19 cellular contexts compared by ENCODE assay signal in genomic region chr2:71664161-71664560, GRCh38.
"Had no signal": no experiment of that assay in that cellular context is flagged by ENCODE, and none has a peak within 500 bp of the region (broad histone marks: within the 10 kb centered on the region; RNA-seq: fewer than 3 reads in every experiment).

No MANE protein-coding gene starts in this region.

- H3K4me1 ChIP-seq: foreskin keratinocyte, neural progenitor cell, thyroid gland, upper lobe of right lung, vagina had no signal

- H3K9me3 ChIP-seq: mucosa of descending colon, psoas muscle, right lobe of liver, thyroid gland, upper lobe of right lung, vagina had no signal

- H3K27ac ChIP-seq: foreskin keratinocyte, hepatocyte, neural progenitor cell, right lobe of liver, skin epidermis, thyroid gland, upper lobe of right lung, vagina had no signal

- H3K36me3 ChIP-seq: neural progenitor cell, thyroid gland, upper lobe of right lung, vagina had no signal

- H3K4me3 ChIP-seq: hepatocyte, mucosa of descending colon, neural progenitor cell, psoas muscle, right lobe of liver, skin epidermis, thyroid gland, upper lobe of right lung, vagina had no signal

- DNase-seq: effector memory CD8-positive, alpha-beta T cell; erythroblast; foreskin keratinocyte; head of caudate nucleus; kidney glomerular epithelial cell; mucosa of descending colon; occipital lobe; psoas muscle; retina; right lobe of liver; stimulated activated CD4-positive, alpha-beta T cell treated with anti-CD3 and anti-CD28 coated beads, Interleukin-12 subunit alpha, Interleukin-12 subunit beta, amount 100 ng/mL, for 4 hours; stimulated activated naive CD4-positive, alpha-beta T cell treated with Interleukin-2 at 50 U/mL for 16 hours; thyroid gland; upper lobe of right lung had no signal

- ATAC-seq: effector memory CD8-positive, alpha-beta T cell; foreskin keratinocyte; mucosa of descending colon; naive thymus-derived CD8-positive, alpha-beta T cell; psoas muscle; right lobe of liver; upper lobe of right lung had no signal

- H3K27me3 ChIP-seq: hepatocyte, neural progenitor cell, right lobe of liver, thyroid gland, upper lobe of right lung, vagina had no signal
